ENCODE assay signal across 1 cellular context in the genomic region with DNA sequence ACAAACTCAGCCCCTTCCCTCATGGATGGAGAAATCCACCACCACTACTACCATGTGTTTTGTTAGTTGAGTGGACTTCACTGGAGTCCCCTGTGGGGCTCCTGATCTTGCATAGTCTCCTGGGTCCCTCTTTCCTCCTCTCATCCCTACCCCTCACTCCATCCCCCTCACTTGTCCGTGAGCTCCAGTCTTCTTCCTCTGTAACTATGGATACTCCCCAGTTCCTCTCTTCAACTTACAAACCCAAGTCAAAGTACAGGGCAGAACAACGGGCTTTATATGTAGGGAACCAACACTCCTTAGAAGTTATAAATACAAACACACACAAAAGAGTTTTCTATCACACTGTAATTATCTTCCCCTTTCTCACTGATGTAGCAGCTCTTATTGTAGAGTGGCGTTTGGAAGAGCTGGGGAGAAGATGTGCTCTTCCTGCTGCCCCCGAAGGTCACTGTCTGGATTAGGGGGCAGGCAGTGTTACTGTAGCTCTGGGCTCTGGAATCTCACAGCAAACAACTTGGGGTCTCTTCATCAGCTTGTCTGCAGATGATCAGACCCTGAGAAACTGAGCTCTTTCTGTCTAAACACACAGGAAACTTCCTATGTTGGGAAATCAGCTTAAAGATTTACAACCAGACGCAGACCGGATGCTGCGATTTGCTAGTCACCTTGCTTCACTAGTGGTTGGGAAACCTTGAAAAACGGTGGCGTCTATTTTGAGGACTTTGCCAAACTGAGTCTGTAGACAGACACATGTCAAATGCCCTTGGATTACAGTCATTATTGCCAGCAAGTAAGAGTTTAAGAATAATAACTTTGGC.
TF ChIP-seq lines count a peak whose summit lies in the region.

No MANE protein-coding gene starts in this region.

TF ChIP-seq in HepG2, 621 proteins besides CTCF, POLR2A, EP300 and RAD21 (continued from another document and continues in another):
- TF ChIP-seq EZH2 (conservative IDR thresholded peaks at IDR 0.05; ENCODE audit: low read depth, low read length) (no peak), ZNF430 (CRISPR knock-in tag; IDR thresholded peaks at IDR 0.05) (peak; percentile 66; the same call in 1 of the 2 replicates), MED1 (CRISPR knock-in tag; IDR thresholded peaks at IDR 0.05) (peak; percentile 91), ZFP36L2 (CRISPR knock-in tag; IDR thresholded peaks at IDR 0.05) (no peak), LCORL (IDR thresholded peaks at IDR 0.05) (no peak), LCORL (CRISPR knock-in tag; IDR thresholded peaks at IDR 0.05) (peak; percentile 69), ZBTB38 (CRISPR knock-in tag; IDR thresholded peaks at IDR 0.05) (no peak; the same call in 1 of the 2 replicates), GABPA (IDR thresholded peaks at IDR 0.05; ENCODE audit: low read depth, low read length) (no peak), GABPA (CRISPR knock-in tag; IDR thresholded peaks at IDR 0.05; ENCODE audit: low read depth) (peak; percentile 73; the same call in 1 of the 2 replicates), SIN3B (IDR thresholded peaks at IDR 0.05; ENCODE audit: low read length) (no peak), ZNF460 (CRISPR knock-in tag; IDR thresholded peaks at IDR 0.05; ENCODE audit: borderline replicate concordance) (no peak), HDAC1 (CRISPR knock-in tag; IDR thresholded peaks at IDR 0.05) (peak; percentile 66), ZNF205 (CRISPR knock-in tag; IDR thresholded peaks at IDR 0.05) (peak; percentile 35; the same call in 1 of the 2 replicates), NFATC3 (CRISPR knock-in tag; IDR thresholded peaks at IDR 0.05) (no peak), ZNF629 (CRISPR knock-in tag; conservative IDR thresholded peaks at IDR 0.05) (0 out of 2 replicates have a peak, but pooled peaks have one; percentile 10), ZNF496 (CRISPR knock-in tag; IDR thresholded peaks at IDR 0.05; ENCODE audit: insufficient replicate concordance) (no peak), ZNF841 (CRISPR knock-in tag; IDR thresholded peaks at IDR 0.05; ENCODE audit: borderline replicate concordance) (no peak), ZNF747 (CRISPR knock-in tag; IDR thresholded peaks at IDR 0.05; ENCODE audit: borderline replicate concordance) (no peak), ZNF670 (CRISPR knock-in tag; IDR thresholded peaks at IDR 0.05; ENCODE audit: borderline replicate concordance) (peak; percentile 50; the same call in 1 of the 2 replicates), ONECUT2 (CRISPR knock-in tag; IDR thresholded peaks at IDR 0.05) (0 out of 2 replicates have a peak, but pooled peaks have one; percentile 11), ZNF775 (CRISPR knock-in tag; IDR thresholded peaks at IDR 0.05; ENCODE audit: borderline replicate concordance) (no peak), SIN3A (IDR thresholded peaks at IDR 0.05; ENCODE audit: borderline replicate concordance, low read depth, low read length) (0 out of 2 replicates have a peak, but pooled peaks have one; percentile 66), FOXK1 (CRISPR knock-in tag; IDR thresholded peaks at IDR 0.05; ENCODE audit: borderline replicate concordance, low read depth) (no peak; the same call in 1 of the 2 replicates), FOSL2 (CRISPR knock-in tag; IDR thresholded peaks at IDR 0.05) (peak; percentile 77), FOXA1 (IDR thresholded peaks at IDR 0.05) (no peak), FOXA1 (CRISPR knock-in tag; IDR thresholded peaks at IDR 0.05) (0 out of 2 replicates have a peak, but pooled peaks have one; percentile 16), ZMYM4 (CRISPR knock-in tag; IDR thresholded peaks at IDR 0.05) (peak; percentile 63), TCF7 (IDR thresholded peaks at IDR 0.05; ENCODE audit: low read depth) (0 out of 2 replicates have a peak, but pooled peaks have one; percentile 42), PHB2 (IDR thresholded peaks at IDR 0.05; ENCODE audit: partially characterized antibody) (no peak), SOX5 (CRISPR knock-in tag; IDR thresholded peaks at IDR 0.05; ENCODE audit: borderline replicate concordance) (peak; percentile 34; the same call in 1 of the 2 replicates), ZNF292 (CRISPR knock-in tag; IDR thresholded peaks at IDR 0.05; ENCODE audit: borderline replicate concordance, low read depth) (peak; percentile 50; the same call in 1 of the 2 replicates), HMG20A (CRISPR knock-in tag; IDR thresholded peaks at IDR 0.05; ENCODE audit: borderline replicate concordance) (peak; percentile 71; the same call in 1 of the 2 replicates), ZNF7 (CRISPR knock-in tag; IDR thresholded peaks at IDR 0.05) (no peak), ZNF792 (CRISPR knock-in tag; IDR thresholded peaks at IDR 0.05) (0 out of 2 replicates have a peak, but pooled peaks have one; percentile 31)
- TF ChIP-seq, protein P1, sequence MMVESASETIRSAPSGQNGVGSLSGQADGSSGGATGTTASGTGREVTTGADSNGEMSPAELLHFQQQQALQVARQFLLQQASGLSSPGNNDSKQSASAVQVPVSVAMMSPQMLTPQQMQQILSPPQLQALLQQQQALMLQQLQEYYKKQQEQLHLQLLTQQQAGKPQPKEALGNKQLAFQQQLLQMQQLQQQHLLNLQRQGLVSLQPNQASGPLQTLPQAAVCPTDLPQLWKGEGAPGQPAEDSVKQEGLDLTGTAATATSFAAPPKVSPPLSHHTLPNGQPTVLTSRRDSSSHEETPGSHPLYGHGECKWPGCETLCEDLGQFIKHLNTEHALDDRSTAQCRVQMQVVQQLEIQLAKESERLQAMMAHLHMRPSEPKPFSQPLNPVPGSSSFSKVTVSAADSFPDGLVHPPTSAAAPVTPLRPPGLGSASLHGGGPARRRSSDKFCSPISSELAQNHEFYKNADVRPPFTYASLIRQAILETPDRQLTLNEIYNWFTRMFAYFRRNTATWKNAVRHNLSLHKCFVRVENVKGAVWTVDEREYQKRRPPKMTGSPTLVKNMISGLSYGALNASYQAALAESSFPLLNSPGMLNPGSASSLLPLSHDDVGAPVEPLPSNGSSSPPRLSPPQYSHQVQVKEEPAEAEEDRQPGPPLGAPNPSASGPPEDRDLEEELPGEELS (CRISPR knock-in tag; IDR thresholded peaks at IDR 0.05), result peak; percentile 83
- TF ChIP-seq, protein P2, sequence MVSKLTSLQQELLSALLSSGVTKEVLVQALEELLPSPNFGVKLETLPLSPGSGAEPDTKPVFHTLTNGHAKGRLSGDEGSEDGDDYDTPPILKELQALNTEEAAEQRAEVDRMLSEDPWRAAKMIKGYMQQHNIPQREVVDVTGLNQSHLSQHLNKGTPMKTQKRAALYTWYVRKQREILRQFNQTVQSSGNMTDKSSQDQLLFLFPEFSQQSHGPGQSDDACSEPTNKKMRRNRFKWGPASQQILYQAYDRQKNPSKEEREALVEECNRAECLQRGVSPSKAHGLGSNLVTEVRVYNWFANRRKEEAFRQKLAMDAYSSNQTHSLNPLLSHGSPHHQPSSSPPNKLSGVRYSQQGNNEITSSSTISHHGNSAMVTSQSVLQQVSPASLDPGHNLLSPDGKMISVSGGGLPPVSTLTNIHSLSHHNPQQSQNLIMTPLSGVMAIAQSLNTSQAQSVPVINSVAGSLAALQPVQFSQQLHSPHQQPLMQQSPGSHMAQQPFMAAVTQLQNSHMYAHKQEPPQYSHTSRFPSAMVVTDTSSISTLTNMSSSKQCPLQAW (CRISPR knock-in tag; IDR thresholded peaks at IDR 0.05), result peak; percentile 65
- TF ChIP-seq, protein P3, sequence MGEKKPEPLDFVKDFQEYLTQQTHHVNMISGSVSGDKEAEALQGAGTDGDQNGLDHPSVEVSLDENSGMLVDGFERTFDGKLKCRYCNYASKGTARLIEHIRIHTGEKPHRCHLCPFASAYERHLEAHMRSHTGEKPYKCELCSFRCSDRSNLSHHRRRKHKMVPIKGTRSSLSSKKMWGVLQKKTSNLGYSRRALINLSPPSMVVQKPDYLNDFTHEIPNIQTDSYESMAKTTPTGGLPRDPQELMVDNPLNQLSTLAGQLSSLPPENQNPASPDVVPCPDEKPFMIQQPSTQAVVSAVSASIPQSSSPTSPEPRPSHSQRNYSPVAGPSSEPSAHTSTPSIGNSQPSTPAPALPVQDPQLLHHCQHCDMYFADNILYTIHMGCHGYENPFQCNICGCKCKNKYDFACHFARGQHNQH (CRISPR knock-in tag; IDR thresholded peaks at IDR 0.05), result peak; percentile 44; the same call in 1 of the 2 replicates
- TF ChIP-seq, protein P4, sequence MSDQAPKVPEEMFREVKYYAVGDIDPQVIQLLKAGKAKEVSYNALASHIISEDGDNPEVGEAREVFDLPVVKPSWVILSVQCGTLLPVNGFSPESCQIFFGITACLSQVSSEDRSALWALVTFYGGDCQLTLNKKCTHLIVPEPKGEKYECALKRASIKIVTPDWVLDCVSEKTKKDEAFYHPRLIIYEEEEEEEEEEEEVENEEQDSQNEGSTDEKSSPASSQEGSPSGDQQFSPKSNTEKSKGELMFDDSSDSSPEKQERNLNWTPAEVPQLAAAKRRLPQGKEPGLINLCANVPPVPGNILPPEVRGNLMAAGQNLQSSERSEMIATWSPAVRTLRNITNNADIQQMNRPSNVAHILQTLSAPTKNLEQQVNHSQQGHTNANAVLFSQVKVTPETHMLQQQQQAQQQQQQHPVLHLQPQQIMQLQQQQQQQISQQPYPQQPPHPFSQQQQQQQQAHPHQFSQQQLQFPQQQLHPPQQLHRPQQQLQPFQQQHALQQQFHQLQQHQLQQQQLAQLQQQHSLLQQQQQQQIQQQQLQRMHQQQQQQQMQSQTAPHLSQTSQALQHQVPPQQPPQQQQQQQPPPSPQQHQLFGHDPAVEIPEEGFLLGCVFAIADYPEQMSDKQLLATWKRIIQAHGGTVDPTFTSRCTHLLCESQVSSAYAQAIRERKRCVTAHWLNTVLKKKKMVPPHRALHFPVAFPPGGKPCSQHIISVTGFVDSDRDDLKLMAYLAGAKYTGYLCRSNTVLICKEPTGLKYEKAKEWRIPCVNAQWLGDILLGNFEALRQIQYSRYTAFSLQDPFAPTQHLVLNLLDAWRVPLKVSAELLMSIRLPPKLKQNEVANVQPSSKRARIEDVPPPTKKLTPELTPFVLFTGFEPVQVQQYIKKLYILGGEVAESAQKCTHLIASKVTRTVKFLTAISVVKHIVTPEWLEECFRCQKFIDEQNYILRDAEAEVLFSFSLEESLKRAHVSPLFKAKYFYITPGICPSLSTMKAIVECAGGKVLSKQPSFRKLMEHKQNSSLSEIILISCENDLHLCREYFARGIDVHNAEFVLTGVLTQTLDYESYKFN (CRISPR knock-in tag; conservative IDR thresholded peaks at IDR 0.05), result peak; percentile 79
- TF ChIP-seq, protein P5, sequence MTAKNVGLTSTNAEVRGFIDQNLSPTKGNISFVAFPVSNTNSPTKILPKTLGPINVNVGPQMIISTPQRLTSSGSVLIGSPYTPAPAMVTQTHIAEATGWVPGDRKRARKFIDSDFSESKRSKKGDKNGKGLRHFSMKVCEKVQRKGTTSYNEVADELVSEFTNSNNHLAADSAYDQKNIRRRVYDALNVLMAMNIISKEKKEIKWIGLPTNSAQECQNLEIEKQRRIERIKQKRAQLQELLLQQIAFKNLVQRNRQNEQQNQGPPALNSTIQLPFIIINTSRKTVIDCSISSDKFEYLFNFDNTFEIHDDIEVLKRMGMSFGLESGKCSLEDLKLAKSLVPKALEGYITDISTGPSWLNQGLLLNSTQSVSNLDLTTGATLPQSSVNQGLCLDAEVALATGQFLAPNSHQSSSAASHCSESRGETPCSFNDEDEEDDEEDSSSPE (CRISPR knock-in tag; IDR thresholded peaks at IDR 0.05), result peak; percentile 56; the same call in 1 of the 2 replicates
- TF ChIP-seq, protein P6, sequence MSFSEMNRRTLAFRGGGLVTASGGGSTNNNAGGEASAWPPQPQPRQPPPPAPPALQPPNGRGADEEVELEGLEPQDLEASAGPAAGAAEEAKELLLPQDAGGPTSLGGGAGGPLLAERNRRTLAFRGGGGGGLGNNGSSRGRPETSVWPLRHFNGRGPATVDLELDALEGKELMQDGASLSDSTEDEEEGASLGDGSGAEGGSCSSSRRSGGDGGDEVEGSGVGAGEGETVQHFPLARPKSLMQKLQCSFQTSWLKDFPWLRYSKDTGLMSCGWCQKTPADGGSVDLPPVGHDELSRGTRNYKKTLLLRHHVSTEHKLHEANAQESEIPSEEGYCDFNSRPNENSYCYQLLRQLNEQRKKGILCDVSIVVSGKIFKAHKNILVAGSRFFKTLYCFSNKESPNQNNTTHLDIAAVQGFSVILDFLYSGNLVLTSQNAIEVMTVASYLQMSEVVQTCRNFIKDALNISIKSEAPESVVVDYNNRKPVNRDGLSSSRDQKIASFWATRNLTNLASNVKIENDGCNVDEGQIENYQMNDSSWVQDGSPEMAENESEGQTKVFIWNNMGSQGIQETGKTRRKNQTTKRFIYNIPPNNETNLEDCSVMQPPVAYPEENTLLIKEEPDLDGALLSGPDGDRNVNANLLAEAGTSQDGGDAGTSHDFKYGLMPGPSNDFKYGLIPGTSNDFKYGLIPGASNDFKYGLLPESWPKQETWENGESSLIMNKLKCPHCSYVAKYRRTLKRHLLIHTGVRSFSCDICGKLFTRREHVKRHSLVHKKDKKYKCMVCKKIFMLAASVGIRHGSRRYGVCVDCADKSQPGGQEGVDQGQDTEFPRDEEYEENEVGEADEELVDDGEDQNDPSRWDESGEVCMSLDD (CRISPR knock-in tag; IDR thresholded peaks at IDR 0.05; ENCODE audit: borderline replicate concordance), result no peak
- TF ChIP-seq, protein P7, sequence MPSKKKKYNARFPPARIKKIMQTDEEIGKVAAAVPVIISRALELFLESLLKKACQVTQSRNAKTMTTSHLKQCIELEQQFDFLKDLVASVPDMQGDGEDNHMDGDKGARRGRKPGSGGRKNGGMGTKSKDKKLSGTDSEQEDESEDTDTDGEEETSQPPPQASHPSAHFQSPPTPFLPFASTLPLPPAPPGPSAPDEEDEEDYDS (CRISPR knock-in tag; IDR thresholded peaks at IDR 0.05), result peak; percentile 51; the same call in 1 of the 2 replicates
- TF ChIP-seq, protein P8, sequence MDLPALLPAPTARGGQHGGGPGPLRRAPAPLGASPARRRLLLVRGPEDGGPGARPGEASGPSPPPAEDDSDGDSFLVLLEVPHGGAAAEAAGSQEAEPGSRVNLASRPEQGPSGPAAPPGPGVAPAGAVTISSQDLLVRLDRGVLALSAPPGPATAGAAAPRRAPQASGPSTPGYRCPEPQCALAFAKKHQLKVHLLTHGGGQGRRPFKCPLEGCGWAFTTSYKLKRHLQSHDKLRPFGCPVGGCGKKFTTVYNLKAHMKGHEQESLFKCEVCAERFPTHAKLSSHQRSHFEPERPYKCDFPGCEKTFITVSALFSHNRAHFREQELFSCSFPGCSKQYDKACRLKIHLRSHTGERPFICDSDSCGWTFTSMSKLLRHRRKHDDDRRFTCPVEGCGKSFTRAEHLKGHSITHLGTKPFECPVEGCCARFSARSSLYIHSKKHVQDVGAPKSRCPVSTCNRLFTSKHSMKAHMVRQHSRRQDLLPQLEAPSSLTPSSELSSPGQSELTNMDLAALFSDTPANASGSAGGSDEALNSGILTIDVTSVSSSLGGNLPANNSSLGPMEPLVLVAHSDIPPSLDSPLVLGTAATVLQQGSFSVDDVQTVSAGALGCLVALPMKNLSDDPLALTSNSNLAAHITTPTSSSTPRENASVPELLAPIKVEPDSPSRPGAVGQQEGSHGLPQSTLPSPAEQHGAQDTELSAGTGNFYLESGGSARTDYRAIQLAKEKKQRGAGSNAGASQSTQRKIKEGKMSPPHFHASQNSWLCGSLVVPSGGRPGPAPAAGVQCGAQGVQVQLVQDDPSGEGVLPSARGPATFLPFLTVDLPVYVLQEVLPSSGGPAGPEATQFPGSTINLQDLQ (CRISPR knock-in tag; IDR thresholded peaks at IDR 0.05), result no peak
